24 cellular contexts compared by ENCODE assay signal in the genomic region with DNA sequence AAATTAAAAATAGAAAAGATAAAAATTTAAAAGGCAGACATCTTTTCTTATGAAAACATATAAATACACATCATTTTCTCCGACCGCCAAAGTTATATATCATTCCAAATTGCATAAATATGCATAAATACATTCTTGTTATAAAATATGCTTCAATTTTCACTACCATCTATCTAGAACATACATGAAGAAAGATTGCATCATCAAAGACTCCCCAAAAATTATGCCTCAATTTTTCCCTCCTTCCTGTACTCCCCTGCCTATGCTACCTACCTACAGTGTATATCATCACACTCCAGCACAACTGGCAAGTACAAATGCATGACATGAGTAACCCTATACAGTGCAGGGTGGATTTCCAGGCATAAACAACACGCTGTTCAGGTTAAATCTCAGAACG. TPM values are rescaled to one million over a fixed set of nuclear protein-coding genes. Genes with fewer than 3 reads are reported as not detected.
DNase-seq lines count a peak whose midpoint lies in the region; ATAC-seq, FAIRE-seq and TF ChIP-seq lines count a peak whose summit lies in the region.
"Had no signal": no experiment of that assay in that cellular context is flagged by ENCODE, and none has a peak within 500 bp of the region (broad histone marks: within the 10 kb centered on the region; RNA-seq: fewer than 3 reads in every experiment).

No MANE protein-coding gene starts in this region.

- BruUV-seq in K562 (replicated peaks; lab: Mats Ljungman, UMichigan): no TSS peak

- no peak overlapping the region for H3K9ac ChIP-seq in K562 (ENCODE audit: insufficient read depth in 1 of 2, low read depth in 2 of 2, low read length in 2 of 2)
- H3K9ac ChIP-seq: BLaER1 treated with 17β-estradiol and CSF1 and Interleukin-3, amounts not matched to agents 10 nM and 100 nM had no signal

- WGBS in K562 (ENCODE audit: insufficient coverage, low coverage, missing lambda C conversion rate): 1% methylated on average over 4 of the region's 4 CpGs

- no peak for TF ChIP-seq RAD21 in K562 (CRISPR knock-in tag; conservative IDR thresholded peaks at IDR 0.05 in 1 of 2, IDR thresholded peaks at IDR 0.05 in 1 of 2)

- in situ Hi-C loops in K562 (cut with MboI): no loop called here

- H3K27ac ChIP-seq in K562 (ENCODE audit: extremely low read depth, low read depth, low read length): no peak overlapping the region
- H3K27ac ChIP-seq: 22Rv1; A549; BLaER1 treated with 17β-estradiol and CSF1 and Interleukin-3, amounts not matched to agents 10 nM and 100 nM; C4-2B had no signal

- no peak overlapping the region for H2AFZ ChIP-seq in K562 (ENCODE audit: low read depth, low read length)

- TF ChIP-seq CTCF in D721Med (IDR thresholded peaks at IDR 0.05; ENCODE audit: insufficient read depth, missing control alignments) (no peak), K562 (IDR thresholded peaks at IDR 0.05 in 2 of 3, conservative IDR thresholded peaks at IDR 0.05 in 1 of 3; ENCODE audit: insufficient read depth in 2 of 3, low read depth in 1 of 3, low read length in 3 of 3) (no peak)

- POLR2A ChIA-PET in K562 (lab: Yijun Ruan, JAX): no interaction called here

- no peaks in the 10 kb centered on the region for H3K9me3 ChIP-seq in K562 (replicated peaks; ENCODE audit: control insufficient read depth, insufficient read depth, low read depth, low read length)
- H3K9me3 ChIP-seq: A549; BLaER1 treated with 17β-estradiol and CSF1 and Interleukin-3, amounts not matched to agents 10 nM and 100 nM; Caco-2 had no signal

- FAIRE-seq in D721Med (lab: Jason Lieb, UNC) (peak; percentile 6), K562 (lab: Jason Lieb, UNC) (no peak)
- FAIRE-seq: A549, GM12878, GM12892, GM18507 had no signal

- H3K4me3 ChIP-seq in K562: no peak overlapping the region
- H3K4me3 ChIP-seq: A549; BLaER1 treated with 17β-estradiol and CSF1 and Interleukin-3, amounts not matched to agents 10 nM and 100 nM; GM12878 had no signal

- H4K20me1 ChIP-seq in K562 (replicated peaks; ENCODE audit: control insufficient read depth, insufficient read depth, low read length): no peaks in the 10 kb centered on the region
- H4K20me1 ChIP-seq: BLaER1 treated with 17β-estradiol and CSF1 and Interleukin-3, amounts not matched to agents 10 nM and 100 nM had no signal

- CTCF ChIA-PET in K562 (lab: Yijun Ruan, JAX; ENCODE audit: low intra/inter-chr PET ratio): no interaction called here

- no peak for TF ChIP-seq EP300 in K562 (IDR thresholded peaks at IDR 0.05; ENCODE audit: low read length)

- no peak for ATAC-seq in K562
- ATAC-seq: A549; CD8-positive, alpha-beta T cell; GM12878 had no signal

- no peak for TF ChIP-seq POLR2A in K562 (conservative IDR thresholded peaks at IDR 0.05)

- no peaks in the 10 kb centered on the region for H3K27me3 ChIP-seq in K562 (ENCODE audit: control insufficient read depth in 2 of 2, insufficient read depth in 2 of 2, low read length in 2 of 2)
- H3K27me3 ChIP-seq: BLaER1 treated with 17β-estradiol and CSF1 and Interleukin-3, amounts not matched to agents 10 nM and 100 nM had no signal

- H3K4me2 ChIP-seq in K562 (ENCODE audit: insufficient read depth, low read length): no peak overlapping the region
- H3K4me2 ChIP-seq: A549; BLaER1 treated with 17β-estradiol and CSF1 and Interleukin-3, amounts not matched to agents 10 nM and 100 nM had no signal

- peak; percentile 6 for DNase-seq in NCI-H82 (lab: John Stamatoyannopoulos, UW)
- DNase-seq in NCI-H82 treated with DMSO at 0.1 percent for 48 hours (lab: John Stamatoyannopoulos, UW; ENCODE audit: unreplicated experiment): no peak
- no peak for DNase-seq in D721Med (ENCODE audit: insufficient read length, low spot score)
- no peak for DNase-seq in K562 (ENCODE audit: extremely low read depth in 1 of 4, low spot score in 3 of 4)
- DNase-seq in putamen (ENCODE audit: low spot score): no peak
- DNase-seq: AML-193; Caco-2; Calu3; CD4-positive, alpha-beta T cell; CD8-positive, alpha-beta T cell; DMS 273 treated with DMSO at 0.1 percent for 48 hours; DMS153; DMS53; DMS79; DND-41; EL; GDM1 had no signal

- no peaks in the 10 kb centered on the region for H3K4me1 ChIP-seq in K562 (replicated peaks in 1 of 2; ENCODE audit: control insufficient read depth in 2 of 2, insufficient read depth in 2 of 2, low read length in 2 of 2)
- H3K4me1 ChIP-seq: A549 had no signal

- no peaks in the 10 kb centered on the region for H3K36me3 ChIP-seq in K562 (ENCODE audit: control insufficient read depth, insufficient read depth, low read length)
- H3K36me3 ChIP-seq: BLaER1 treated with 17β-estradiol and CSF1 and Interleukin-3, amounts not matched to agents 10 nM and 100 nM had no signal

- H3K79me2 ChIP-seq in K562 (ENCODE audit: control insufficient read depth, insufficient read depth, low read length): no peaks in the 10 kb centered on the region

- H3K9me1 ChIP-seq in K562 (ENCODE audit: control insufficient read depth, insufficient read depth, low read length): no peaks in the 10 kb centered on the region

- intact Hi-C loops in K562 (cut with micrococcal nuclease): no loop called here

TF ChIP-seq in K562, 482 proteins besides CTCF, POLR2A, EP300 and RAD21:
- TF ChIP-seq, protein P1, sequence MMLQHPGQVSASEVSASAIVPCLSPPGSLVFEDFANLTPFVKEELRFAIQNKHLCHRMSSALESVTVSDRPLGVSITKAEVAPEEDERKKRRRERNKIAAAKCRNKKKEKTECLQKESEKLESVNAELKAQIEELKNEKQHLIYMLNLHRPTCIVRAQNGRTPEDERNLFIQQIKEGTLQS (IDR thresholded peaks at IDR 0.05): peak; percentile 49; the same call in 1 of the 2 replicates
- TF ChIP-seq, protein P1 (CRISPR knock-in tag; conservative IDR thresholded peaks at IDR 0.05): no peak
- TF ChIP-seq CEBPG (CRISPR knock-in tag; IDR thresholded peaks at IDR 0.05): no peak
- TF ChIP-seq CEBPG (tag; conservative IDR thresholded peaks at IDR 0.05 in 1 of 2, IDR thresholded peaks at IDR 0.05 in 1 of 2): peak; percentile 30 to 79; a peak in 2 of 4 replicates
- TF ChIP-seq SRF (CRISPR knock-in tag; IDR thresholded peaks at IDR 0.05): no peak

RNA-seq across cellular contexts. Expression of gene TENT5A, which starts 49.9 kb away (rescaled TPM):
- 1.2 and 3.3 TPM in 2 replicates for total RNA-seq in K562 (2011; cell fraction: chromatin; rRNA removed; ENCODE audit: low replicate concordance)
- 1.1 and 1.3 TPM in 2 replicates for total RNA-seq in K562 (2011; cell fraction: nucleolus; rRNA removed)
- 1.7 and 2.7 TPM in 2 replicates for total RNA-seq in K562 (2011; cell fraction: nucleoplasm; rRNA removed)
- 1.00 and 1.1 TPM in 2 replicates for total RNA-seq in K562 (2014; rRNA removed)
- 1.5 and 1.7 TPM in 2 replicates for total RNA-seq in K562 (2014; rRNA removed; fragmentation: Illumina TruSeq; extraction: Trizol)
- total RNA-seq in K562 (2015; rRNA removed; fragmentation: Illumina TruSeq; extraction: Trizol): 2.3 TPM in 2 replicates
- 1.3 and 1.4 TPM in 2 replicates for total RNA-seq in K562 (2021)
- polyA plus RNA-seq in K562 (2011; rRNA removed): 0.41 and 0.95 TPM in 2 replicates
- polyA plus RNA-seq in K562 (2011; cell fraction: cytosol; rRNA removed): 0.16 and 0.31 TPM in 2 replicates
- 0.63 and 1.4 TPM in 2 replicates for polyA plus RNA-seq in K562 (2011; cell fraction: nucleus; rRNA removed)
- 0.83 and 1.00 TPM in 2 replicates for polyA plus RNA-seq in K562 (2012)
- 0.89 and 1.3 TPM in 2 replicates for polyA plus RNA-seq in K562 (2014; fragmentation: Illumina TruSeq; extraction: Trizol)
- 1 to 10 TPM; 1.1 to 1.7 TPM for polyA plus RNA-seq in K562 (2014; fragmentation: Nextera tagmentation; extraction: Ambion mirVana)
- 0.77 and 0.82 TPM in 2 replicates for polyA plus RNA-seq in K562 (2014; rRNA removed)
- 0.45 and 1.3 TPM in 2 replicates for polyA minus RNA-seq in K562 (2011; rRNA and poly(A)+ RNA removed)
- polyA minus RNA-seq in K562 (2011; cell fraction: cytosol; rRNA and poly(A)+ RNA removed): 1.4 and 2.1 TPM in 2 replicates
- 0.81 and 0.89 TPM in 2 replicates for polyA minus RNA-seq in K562 (2011; cell fraction: nucleus; rRNA and poly(A)+ RNA removed)
